In genomic region chr1:35220976-35221375, GRCh38 we compare ENCODE assay signal across 8 cellular contexts. TPM values are rescaled to one million over a fixed set of nuclear protein-coding genes. Genes with fewer than 3 reads are reported as not detected.
A peak's percentile ranks its signal among the peaks of the same experiment; 100 is the strongest.
DNase-seq lines count a peak whose midpoint lies in the region; ATAC-seq and TF ChIP-seq lines count a peak whose summit lies in the region.

No MANE protein-coding gene starts in this region.

- H3K79me2 ChIP-seq in OCI-LY3 (ENCODE audit: low read length): no peaks in the 10 kb centered on the region

- no peak overlapping the region for H3K9ac ChIP-seq in OCI-LY3 (ENCODE audit: low read length)

- H3K27ac ChIP-seq in 22Rv1 (no peak overlapping the region), OCI-LY3 (ENCODE audit: low read length) (no peak overlapping the region), esophagus muscularis mucosa (replicated peaks in 1 of 4) (no peak overlapping the region)

- H4K20me1 ChIP-seq in OCI-LY3 (ENCODE audit: insufficient read depth, low read length): no peaks in the 10 kb centered on the region

- ATAC-seq in HG02642 (IDR thresholded peaks at IDR 0.05; ENCODE audit: poor library complexity, unreplicated experiment): no peak
- ATAC-seq in sciatic nerve: no peak
- no peak for ATAC-seq in HG03432 (IDR thresholded peaks at IDR 0.05; ENCODE audit: unreplicated experiment)

- H3K9me3 ChIP-seq in OCI-LY3 (ENCODE audit: insufficient read depth, low read length) (no peaks in the 10 kb centered on the region), esophagus muscularis mucosa (no peaks in the 10 kb centered on the region)

- DNase-seq in EH (ENCODE audit: low read depth) (peak; percentile 12), erythroblast (lab: John Stamatoyannopoulos, UW) (peak; percentile 5 to 6), esophagus muscularis mucosa (ENCODE audit: extremely low spot score) (no peak), sciatic nerve (ENCODE audit: low spot score) (no peak)

- WGBS in esophagus muscularis mucosa: 50% methylated on average over 2 of the region's 2 CpGs

- no peaks in the 10 kb centered on the region for H3K27me3 ChIP-seq in OCI-LY3 (ENCODE audit: low read depth, low read length)
- H3K27me3 ChIP-seq in esophagus muscularis mucosa: no peaks in the 10 kb centered on the region

- no peak for TF ChIP-seq EP300 in esophagus muscularis mucosa (IDR thresholded peaks at IDR 0.05)

- no peak overlapping the region for H3K4me2 ChIP-seq in OCI-LY3 (ENCODE audit: low read length)

- peak overlapping the region; percentile 54; the same call in 1 of the 2 replicates for H2AFZ ChIP-seq in OCI-LY3 (ENCODE audit: low read depth, low read length)

- TF ChIP-seq POLR2A in erythroblast (IDR thresholded peaks at IDR 0.05; ENCODE audit: low read length): no peak
- no peak for TF ChIP-seq POLR2A in esophagus muscularis mucosa (IDR thresholded peaks at IDR 0.05; ENCODE audit: low read depth)

- intact Hi-C loops in esophagus muscularis mucosa (cut with DNase I): no loop called here
- intact Hi-C loops in sciatic nerve (cut with DNase I): no loop called here

- H3K4me3 ChIP-seq in OCI-LY3 (ENCODE audit: low read length) (no peak overlapping the region), esophagus muscularis mucosa (no peak overlapping the region)

- no peaks in the 10 kb centered on the region for H3K36me3 ChIP-seq in OCI-LY3 (replicated peaks; ENCODE audit: low read depth, low read length)
- no peaks in the 10 kb centered on the region for H3K36me3 ChIP-seq in esophagus muscularis mucosa

- peak; percentile 33; the same call in 1 of the 2 replicates for TF ChIP-seq CTCF in 22Rv1 (IDR thresholded peaks at IDR 0.05)
- peak; percentile 22; the same call in 1 of the 2 replicates for TF ChIP-seq CTCF in OCI-LY3 (IDR thresholded peaks at IDR 0.05; ENCODE audit: low read depth, low read length)
- peak in 1 of 3 experiments; percentile 21 for TF ChIP-seq CTCF in esophagus muscularis mucosa (IDR thresholded peaks at IDR 0.05)

- H3K4me1 ChIP-seq in OCI-LY3 (ENCODE audit: low read length) (no peaks in the 10 kb centered on the region), esophagus muscularis mucosa (peaks cover 0 to 22% (median 13%) of the 10 kb centered on the region in 4 donors)

RNA-seq across cellular contexts. Expression of gene SFPQ, which starts 28.0 kb away (rescaled TPM):
- total RNA-seq in esophagus muscularis mucosa: 100 to 1,000 TPM in 2 of 4 donors, 10 to 100 TPM in 2; 81.1 to 160 (median 127) TPM
- total RNA-seq in sciatic nerve: 269 TPM

RNA-seq across cellular contexts. Expression of gene ZMYM4, which starts 47.5 kb away (rescaled TPM):
- 10 to 100 TPM; 24.6 to 32.0 (median 27.3) TPM for total RNA-seq in esophagus muscularis mucosa
- total RNA-seq in sciatic nerve: 58.4 TPM

Comparison
In these comparisons a context has a peak if more than half of its experiments do, and no peak if none do; other contexts are left out.
1. DNase-seq: peak in EH (single experiment) and erythroblast (2 of 2); none in esophagus muscularis mucosa (single experiment) and sciatic nerve (single experiment).